12 cellular contexts compared by ENCODE assay signal in the genomic region with DNA sequence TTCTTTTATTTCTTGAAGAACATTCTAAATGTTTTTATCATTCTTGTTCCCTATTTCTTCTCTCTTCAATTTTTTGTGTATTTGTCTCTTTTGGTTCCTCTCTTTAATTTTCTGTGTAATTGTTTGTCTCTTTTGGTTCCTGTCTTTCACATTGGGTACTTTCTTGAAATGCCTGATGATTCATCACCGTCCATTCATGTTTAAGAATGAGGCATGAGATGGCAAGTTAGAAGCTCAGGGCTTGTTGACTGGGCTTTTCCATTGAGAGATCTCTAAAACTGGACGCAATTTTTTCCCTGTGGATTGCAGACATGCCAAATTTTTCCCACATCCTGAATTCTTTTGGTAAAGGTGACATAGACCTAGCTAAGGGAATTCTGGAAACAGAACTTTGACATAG. TPM values are rescaled to one million over a fixed set of nuclear protein-coding genes. Genes with fewer than 3 reads are reported as not detected.
DNase-seq lines count a peak whose midpoint lies in the region; ATAC-seq and TF ChIP-seq lines count a peak whose summit lies in the region.
"Had no signal": no experiment of that assay in that cellular context is flagged by ENCODE, and none has a peak within 500 bp of the region (broad histone marks: within the 10 kb centered on the region; RNA-seq: fewer than 3 reads in every experiment).

No MANE protein-coding gene starts in this region.

- H3K27ac ChIP-seq in RWPE1 (no peak overlapping the region), fibroblast of lung (ENCODE audit: insufficient read depth, low read length) (no peak overlapping the region), smooth muscle cell (ENCODE audit: low read depth) (peak overlapping the region; percentile 30)
- H3K27ac ChIP-seq: C4-2B, gastroesophageal sphincter had no signal

- no peaks in the 10 kb centered on the region for H4K20me1 ChIP-seq in fibroblast of lung (ENCODE audit: control insufficient read depth, extremely low read depth, insufficient read depth, low read length)
- H4K20me1 ChIP-seq in smooth muscle cell (ENCODE audit: low read depth), result no peaks in the 10 kb centered on the region

- no peaks in the 10 kb centered on the region for H3F3A ChIP-seq in smooth muscle cell (ENCODE audit: low read depth)

- H3K36me3 ChIP-seq in fibroblast of lung (ENCODE audit: control insufficient read depth, insufficient read depth, low read length) (no peaks in the 10 kb centered on the region), smooth muscle cell (ENCODE audit: low read depth) (no peaks in the 10 kb centered on the region)
- H3K36me3 ChIP-seq: gastroesophageal sphincter had no signal

- TF ChIP-seq CTCF in RWPE1 (conservative IDR thresholded peaks at IDR 0.05; ENCODE audit: low read depth), result no peak
- TF ChIP-seq CTCF in fibroblast of lung (conservative IDR thresholded peaks at IDR 0.05 in 1 of 2, IDR thresholded peaks at IDR 0.05 in 1 of 2; ENCODE audit: low read depth in 1 of 2, low read length in 2 of 2), result no peak
- no peak for TF ChIP-seq CTCF in smooth muscle cell (IDR thresholded peaks at IDR 0.05; ENCODE audit: borderline replicate concordance, insufficient read depth, poor library complexity, severe bottlenecking)

- peaks cover 8% of the 10 kb centered on the region for H3K4me1 ChIP-seq in fibroblast of lung (ENCODE audit: control insufficient read depth, extremely low read depth, insufficient read depth, low read length)
- no peaks in the 10 kb centered on the region for H3K4me1 ChIP-seq in smooth muscle cell (ENCODE audit: low read depth)

- H3K9me3 ChIP-seq in fibroblast of lung (ENCODE audit: control insufficient read depth, insufficient read depth, low read depth, low read length), result no peaks in the 10 kb centered on the region
- H3K9me3 ChIP-seq in smooth muscle cell (replicated peaks; ENCODE audit: low read depth), result no peaks in the 10 kb centered on the region
- H3K9me3 ChIP-seq: gastroesophageal sphincter had no signal

- H3K4me3 ChIP-seq in fibroblast of lung (replicated peaks in 1 of 4; ENCODE audit: control extremely low read depth in 1 of 4, insufficient read depth in 1 of 4, low read depth in 3 of 4, low read length in 4 of 4) (no peak overlapping the region), smooth muscle cell (no peak overlapping the region)
- H3K4me3 ChIP-seq: gastroesophageal sphincter had no signal

- H2AFZ ChIP-seq in fibroblast of lung (ENCODE audit: low read length) (no peak overlapping the region), smooth muscle cell (ENCODE audit: low read depth) (no peak overlapping the region)

- H3K79me2 ChIP-seq in fibroblast of lung (ENCODE audit: control insufficient read depth, insufficient read depth, low read length) (no peaks in the 10 kb centered on the region), smooth muscle cell (ENCODE audit: low read depth) (no peaks in the 10 kb centered on the region)

- peak; percentile 60 for DNase-seq in ELR (ENCODE audit: low read depth)
- peak; percentile 55 for DNase-seq in RWPE1 (ENCODE audit: low spot score)
- peak; percentile 28 to 33 for DNase-seq in fibroblast of lung (ENCODE audit: low read depth in 2 of 2)
- no peak for DNase-seq in smooth muscle cell (lab: John Stamatoyannopoulos, UW; ENCODE audit: unreplicated experiment)
- DNase-seq in iPS-NIHi11 (ENCODE audit: low spot score), result no peak
- DNase-seq in NCI-H128 (lab: John Stamatoyannopoulos, UW; ENCODE audit: unreplicated experiment), result no peak
- DNase-seq: activated naive CD8-positive, alpha-beta T cell treated with anti-CD3 and anti-CD28 coated beads, Interleukin-2, amount 10 ng/mL, durations not matched to agents 7 days and 5 days; immature natural killer cell; Karpas-422 had no signal

- WGBS in smooth muscle cell (ENCODE audit: low lambda C conversion rate), result 0% methylated on average over 2 of the region's 2 CpGs

- H3K4me2 ChIP-seq in fibroblast of lung (ENCODE audit: extremely low read depth, insufficient read depth, low read length) (no peak overlapping the region), smooth muscle cell (peak overlapping the region; percentile 55)

- H3K27me3 ChIP-seq in fibroblast of lung (ENCODE audit: control insufficient read depth, insufficient read depth, low read length) (no peaks in the 10 kb centered on the region), smooth muscle cell (ENCODE audit: low read depth) (no peaks in the 10 kb centered on the region)
- H3K27me3 ChIP-seq: gastroesophageal sphincter had no signal

- CTCF ChIA-PET in RWPE1 (lab: Yijun Ruan, JAX), result interaction anchor here (0.6 to 1.1 kb wide), 2 partner anchors 67 to 234 kb away, joined by 3 read pairs; no protein-coding TSS in a partner anchor

- POLR2A ChIA-PET in RWPE1 (lab: Yijun Ruan, JAX; ENCODE audit: low non-redundant PET), result no interaction called here

- H3K9ac ChIP-seq in fibroblast of lung (ENCODE audit: insufficient read depth, low read length) (no peak overlapping the region), smooth muscle cell (ENCODE audit: low read depth) (peak overlapping the region; percentile 9)

- ATAC-seq in HG03432 (IDR thresholded peaks at IDR 0.05; ENCODE audit: unreplicated experiment), result no peak
- ATAC-seq: gastroesophageal sphincter had no signal

RNA-seq across cellular contexts. Expression of gene IL1R2, which starts 33.7 kb away (rescaled TPM):
- total RNA-seq in fibroblast of lung (0.17 and 1.0 TPM in 2 replicates), smooth muscle cell (0.90 and 4.2 TPM in 2 replicates)
- polyA plus RNA-seq in fibroblast of lung (0.20 and 0.51 TPM in 2 replicates), smooth muscle cell (0.42 and 0.78 TPM in 2 replicates)
- polyA plus RNA-seq in fibroblast of lung (2012), result 0.23 and 0.27 TPM in 2 replicates
- polyA minus RNA-seq in fibroblast of lung (ENCODE audit: low replicate concordance), result not detected in 2 replicates

Comparison
In these comparisons a context has a peak if more than half of its experiments do, and no peak if none do; other contexts are left out.
1. DNase-seq: peak in ELR (single experiment), RWPE1 (single experiment) and fibroblast of lung (2 of 2); none in smooth muscle cell (single experiment), iPS-NIHi11 (single experiment) and NCI-H128 (single experiment).